ENCODE assay signal across 23 cellular contexts in genomic region chr4:184165291-184165690, GRCh38. TPM values are rescaled to one million over a fixed set of nuclear protein-coding genes. Genes with fewer than 3 reads are reported as not detected.
DNase-seq lines count a peak whose midpoint lies in the region; ATAC-seq and TF ChIP-seq lines count a peak whose summit lies in the region.
"Had no signal": no experiment of that assay in that cellular context is flagged by ENCODE, and none has a peak within 500 bp of the region (broad histone marks: within the 10 kb centered on the region; RNA-seq: fewer than 3 reads in every experiment).

No MANE protein-coding gene starts in this region.

- H3K4me1 ChIP-seq in HAP-1 (peaks cover 17% of the 10 kb centered on the region), OCI-LY3 (ENCODE audit: low read length) (peaks cover 19% of the 10 kb centered on the region)
- H3K4me1 ChIP-seq: psoas muscle had no signal

- H3K27me3 ChIP-seq in HAP-1 (ENCODE audit: low read depth) (peaks cover 2% of the 10 kb centered on the region; the same call in 1 of the 2 replicates), OCI-LY3 (ENCODE audit: low read depth, low read length) (no peaks in the 10 kb centered on the region)

- no peak overlapping the region for H3K9ac ChIP-seq in OCI-LY3 (ENCODE audit: low read length)

- no peaks in the 10 kb centered on the region for H3K27me3 Mint-ChIP-seq in mesothelial cell of epicardium (ENCODE audit: low read depth)

- no peak for ATAC-seq in GM21381 (IDR thresholded peaks at IDR 0.05; ENCODE audit: unreplicated experiment)
- ATAC-seq: activated naive CD8-positive, alpha-beta T cell treated with anti-CD3 and anti-CD28 coated beads, Interleukin-2, amount 50 U/mL, for 24 hours; activated T-cell treated with anti-CD3 and anti-CD28 coated beads, Interleukin-2, amount 50 U/mL, for 72 hours; lower lobe of right lung; natural killer cell; psoas muscle; stimulated activated naive CD8-positive, alpha-beta T cell treated with anti-CD3 and anti-CD28 coated beads, Interleukin-15, amount 100 ng/mL, for 72 hours; upper lobe of right lung had no signal

- H3K4me1 Mint-ChIP-seq in mesothelial cell of epicardium, result peaks cover 54% of the 10 kb centered on the region

- H3K36me3 ChIP-seq in HAP-1 (replicated peaks) (no peaks in the 10 kb centered on the region), OCI-LY3 (replicated peaks; ENCODE audit: low read depth, low read length) (no peaks in the 10 kb centered on the region)
- H3K36me3 ChIP-seq: lower lobe of right lung, upper lobe of right lung had no signal

- H3K79me2 ChIP-seq in OCI-LY3 (ENCODE audit: low read length), result no peaks in the 10 kb centered on the region

- DNase-seq in HAP-1 (ENCODE audit: low spot score in 2 of 2) (peak; percentile 14 to 24), choroid plexus epithelial cell (ENCODE audit: low read depth) (peak; percentile 13), mesothelial cell of epicardium (ENCODE audit: low spot score in 2 of 2, unreplicated experiment in 2 of 2) (no peak), GM03348 (ENCODE audit: low spot score) (no peak), HCEC 1CT (no peak), NCI-H2171 treated with DMSO at 0.1 percent for 48 hours (lab: John Stamatoyannopoulos, UW) (no peak)
- DNase-seq: activated CD4-positive, alpha-beta T cell treated with anti-CD3 and anti-CD28 coated beads, Interleukin-2, amount 50 U/mL, for 48 hours; activated naive CD8-positive, alpha-beta T cell treated with anti-CD3 and anti-CD28 coated beads, Interleukin-2, amount 50 U/mL, for 24 hours; activated T-cell treated with anti-CD3 and anti-CD28 coated beads, Interleukin-2, amount 50 U/mL, for 72 hours; C1 segment of cervical spinal cord; central memory CD4-positive, alpha-beta T cell; DMS79; effector memory CD4-positive, alpha-beta T cell; lower lobe of right lung; natural killer cell; psoas muscle; stimulated activated CD4-positive, alpha-beta T cell treated with anti-CD3 and anti-CD28 coated beads, Interleukin-15, amount 100 ng/mL, for 24 hours; stimulated activated naive CD8-positive, alpha-beta T cell treated with anti-CD3 and anti-CD28 coated beads, Interleukin-15, amount 100 ng/mL, for 72 hours; upper lobe of right lung had no signal

- H3K27ac ChIP-seq in OCI-LY3 (ENCODE audit: low read length), result no peak overlapping the region
- H3K27ac ChIP-seq: HL-60, lower lobe of right lung, psoas muscle, upper lobe of right lung had no signal

- TF ChIP-seq CTCF in OCI-LY3 (IDR thresholded peaks at IDR 0.05; ENCODE audit: low read depth, low read length) (no peak), choroid plexus epithelial cell (conservative IDR thresholded peaks at IDR 0.05; ENCODE audit: low read depth, low read length) (no peak), mesothelial cell of epicardium (IDR thresholded peaks at IDR 0.05; ENCODE audit: unreplicated experiment) (no peak)

- no peaks in the 10 kb centered on the region for H3K9me3 ChIP-seq in HAP-1
- no peaks in the 10 kb centered on the region for H3K9me3 ChIP-seq in OCI-LY3 (ENCODE audit: insufficient read depth, low read length)
- H3K9me3 ChIP-seq: lower lobe of right lung, psoas muscle, upper lobe of right lung had no signal

- in situ Hi-C loops in HAP-1 (cut with MboI; ENCODE audit: low sequenced_read_pairs), result loop anchor here (5.0 kb wide), 1 partner anchor 328 kb away; no protein-coding TSS in a partner anchor

- H3K9me3 Mint-ChIP-seq in mesothelial cell of epicardium, result peaks cover 5% of the 10 kb centered on the region
- H3K9me3 Mint-ChIP-seq: activated naive CD8-positive, alpha-beta T cell treated with anti-CD3 and anti-CD28 coated beads, Interleukin-2, amount 50 U/mL, for 24 hours; activated T-cell treated with anti-CD3 and anti-CD28 coated beads, Interleukin-2, amount 50 U/mL, for 72 hours; natural killer cell had no signal

- H2AFZ ChIP-seq in OCI-LY3 (ENCODE audit: low read depth, low read length), result no peak overlapping the region

- H3K4me2 ChIP-seq in OCI-LY3 (ENCODE audit: low read length), result 0 out of 2 replicates have a peak overlapping the region, but pooled peaks have one; percentile 2

- H3K4me3 Mint-ChIP-seq in mesothelial cell of epicardium, result no peak overlapping the region
- H3K4me3 Mint-ChIP-seq: activated naive CD8-positive, alpha-beta T cell treated with anti-CD3 and anti-CD28 coated beads, Interleukin-2, amount 50 U/mL, for 24 hours; activated T-cell treated with anti-CD3 and anti-CD28 coated beads, Interleukin-2, amount 50 U/mL, for 72 hours; natural killer cell; stimulated activated naive CD8-positive, alpha-beta T cell treated with anti-CD3 and anti-CD28 coated beads, Interleukin-15, amount 100 ng/mL, for 72 hours had no signal

- peaks cover 2% of the 10 kb centered on the region for H3K36me3 Mint-ChIP-seq in mesothelial cell of epicardium
- H3K36me3 Mint-ChIP-seq: natural killer cell had no signal

- no peaks in the 10 kb centered on the region for H4K20me1 ChIP-seq in OCI-LY3 (ENCODE audit: insufficient read depth, low read length)

- peak overlapping the region; percentile 85 for H3K27ac Mint-ChIP-seq in mesothelial cell of epicardium
- H3K27ac Mint-ChIP-seq: activated naive CD8-positive, alpha-beta T cell treated with anti-CD3 and anti-CD28 coated beads, Interleukin-2, amount 50 U/mL, for 24 hours; activated T-cell treated with anti-CD3 and anti-CD28 coated beads, Interleukin-2, amount 50 U/mL, for 72 hours; natural killer cell; stimulated activated naive CD8-positive, alpha-beta T cell treated with anti-CD3 and anti-CD28 coated beads, Interleukin-15, amount 100 ng/mL, for 72 hours had no signal

- no peak overlapping the region for H3K4me3 ChIP-seq in HAP-1
- H3K4me3 ChIP-seq in OCI-LY3 (ENCODE audit: low read length), result no peak overlapping the region
- no peak overlapping the region for H3K4me3 ChIP-seq in choroid plexus epithelial cell (ENCODE audit: low read depth, low read length)
- H3K4me3 ChIP-seq: lower lobe of right lung, psoas muscle, upper lobe of right lung had no signal

RNA-seq across cellular contexts. Expression of gene ENPP6, which starts 52.4 kb away (rescaled TPM):
- 0.11 to 0.38 TPM (median 0.22 TPM) in 3 replicates for total RNA-seq in mesothelial cell of epicardium
- total RNA-seq: NCI-H460 had no signal

Comparison
In these comparisons a context has a peak if more than half of its experiments do, and no peak if none do; other contexts are left out.
1. DNase-seq: peak in HAP-1 (2 of 2) and choroid plexus epithelial cell (single experiment); none in mesothelial cell of epicardium (0 of 2), GM03348 (single experiment), HCEC 1CT (single experiment) and NCI-H2171 treated with DMSO at 0.1 percent for 48 hours (single experiment).